ENCODE assay signal across 8 cellular contexts in genomic region chr1:169427081-169427611, GRCh38. TPM values are rescaled to one million over a fixed set of nuclear protein-coding genes. Genes with fewer than 3 reads are reported as not detected.
DNase-seq lines count a peak whose midpoint lies in the region; ATAC-seq and TF ChIP-seq lines count a peak whose summit lies in the region.

Gene CCDC181, minus strand, starts transcription at chr1:169427474. Its CDS starts 2,547 bp downstream, at chr1:169424927.

- POLR2A ChIA-PET in HEK293T (lab: Yijun Ruan, JAX): interaction anchor here (0.6 to 1.6 kb wide), 10 partner anchors 9 to 60 kb away, joined by 3 to 10 read pairs (median 3); partner anchors contain the start of genes BLZF1 and SLC19A2

- intact Hi-C loops in Calu3 (cut with micrococcal nuclease; ENCODE audit: unreplicated experiment): no loop called here
- intact Hi-C loops in mucosa of descending colon (cut with DNase I, micrococcal nuclease): no loop called here

- BruUV-seq in Calu3 (replicated peaks; lab: Mats Ljungman, UMichigan): no TSS peak

- peaks cover 6% of the 10 kb centered on the region for H3K36me3 Mint-ChIP-seq in Calu3 (ENCODE audit: insufficient read depth, unreplicated experiment)
- peaks cover 3% of the 10 kb centered on the region for H3K36me3 Mint-ChIP-seq in activated CD8-positive, alpha-beta memory T cell treated with anti-CD3 and anti-CD28 coated beads, Interleukin-2, amount 10 ng/mL, durations not matched to agents 7 days and 5 days

- peaks cover 4% of the 10 kb centered on the region for H3K9me3 Mint-ChIP-seq in Calu3 (ENCODE audit: low read depth, unreplicated experiment)
- H3K9me3 Mint-ChIP-seq in activated CD8-positive, alpha-beta memory T cell treated with anti-CD3 and anti-CD28 coated beads, Interleukin-2, amount 10 ng/mL, durations not matched to agents 7 days and 5 days (ENCODE audit: low read depth): no peaks in the 10 kb centered on the region

- peak within 1 kb of the TSS; percentile 83 for H3K4me3 ChIP-seq in epithelial cell of proximal tubule (ENCODE audit: low read depth, low read length)
- no peak within 1 kb of the TSS for H3K4me3 ChIP-seq in mucosa of descending colon

- peak; percentile 76 for DNase-seq in Calu3
- DNase-seq in HEK293T (ENCODE audit: extremely low spot score): peak; percentile 95
- peak; percentile 97 for DNase-seq in NCI-H2227 (lab: John Stamatoyannopoulos, UW; ENCODE audit: unreplicated experiment)
- DNase-seq in activated CD8-positive, alpha-beta memory T cell treated with anti-CD3 and anti-CD28 coated beads, Interleukin-2, amount 10 ng/mL, durations not matched to agents 7 days and 5 days: peak; percentile 77
- DNase-seq in epithelial cell of proximal tubule (ENCODE audit: low read depth): peak; percentile 10
- no peak for DNase-seq in mucosa of descending colon
- peak; percentile 7 to 15 for DNase-seq in stimulated activated CD8-positive, alpha-beta memory T cell treated with anti-CD3 and anti-CD28 coated beads, Interleukin-2, amount 100 ng/mL, for 1 hour (ENCODE audit: low read depth in 2 of 2)

- peak within 1 kb of the TSS; percentile 73 for H3K4me3 Mint-ChIP-seq in Calu3 (ENCODE audit: low read depth, unreplicated experiment)
- H3K4me3 Mint-ChIP-seq in activated CD8-positive, alpha-beta memory T cell treated with anti-CD3 and anti-CD28 coated beads, Interleukin-2, amount 10 ng/mL, durations not matched to agents 7 days and 5 days: peak within 1 kb of the TSS; percentile 80

- H3K9me3 ChIP-seq in mucosa of descending colon: no peaks in the 10 kb centered on the region

- ATAC-seq in activated CD8-positive, alpha-beta memory T cell treated with anti-CD3 and anti-CD28 coated beads, Interleukin-2, amount 10 ng/mL, durations not matched to agents 7 days and 5 days: peak; percentile 97
- ATAC-seq in mucosa of descending colon (peak; percentile 24), GM21529 (IDR thresholded peaks at IDR 0.05; ENCODE audit: unreplicated experiment) (no peak)

- H3K4me1 ChIP-seq in mucosa of descending colon (ENCODE audit: low read depth): peaks cover 6% of the 10 kb centered on the region

- no peaks in the 10 kb centered on the region for H3K36me3 ChIP-seq in mucosa of descending colon (ENCODE audit: low read depth)

- H3K27ac Mint-ChIP-seq in Calu3 (ENCODE audit: unreplicated experiment): peak within 1 kb of the TSS; percentile 13
- H3K27ac Mint-ChIP-seq in activated CD8-positive, alpha-beta memory T cell treated with anti-CD3 and anti-CD28 coated beads, Interleukin-2, amount 10 ng/mL, durations not matched to agents 7 days and 5 days: no peak within 1 kb of the TSS

- H3K27me3 Mint-ChIP-seq in Calu3 (ENCODE audit: unreplicated experiment): no peaks in the 10 kb centered on the region
- peaks cover 80% of the 10 kb centered on the region for H3K27me3 Mint-ChIP-seq in activated CD8-positive, alpha-beta memory T cell treated with anti-CD3 and anti-CD28 coated beads, Interleukin-2, amount 10 ng/mL, durations not matched to agents 7 days and 5 days

- TF ChIP-seq CTCF in Calu3 (IDR thresholded peaks at IDR 0.05; ENCODE audit: unreplicated experiment) (no peak), epithelial cell of proximal tubule (conservative IDR thresholded peaks at IDR 0.05; ENCODE audit: low read depth, low read length) (no peak), mucosa of descending colon (IDR thresholded peaks at IDR 0.05) (no peak)

- CTCF ChIA-PET in Calu3 (lab: Charles Lee) (interaction anchor here (1.2 kb wide), 1 partner anchor 102 kb away, joined by 5 read pairs; no protein-coding TSS in a partner anchor), HEK293T (lab: Yijun Ruan, JAX) (interaction anchor here (0.6 kb wide), 1 partner anchor 77 kb away, joined by 3 read pairs; no protein-coding TSS in a partner anchor)
- CTCF ChIA-PET in activated CD8-positive, alpha-beta memory T cell treated with anti-CD3 and anti-CD28 coated beads, Interleukin-2, amount 10 ng/mL, durations not matched to agents 7 days and 5 days (lab: Charles Lee): interaction anchor here (1.8 kb wide), 1 partner anchor 10 kb away, joined by 7 read pairs; no protein-coding TSS in a partner anchor

- peaks cover 8% of the 10 kb centered on the region for H3K4me1 Mint-ChIP-seq in Calu3 (ENCODE audit: low read depth, unreplicated experiment)
- peaks cover 9% of the 10 kb centered on the region for H3K4me1 Mint-ChIP-seq in activated CD8-positive, alpha-beta memory T cell treated with anti-CD3 and anti-CD28 coated beads, Interleukin-2, amount 10 ng/mL, durations not matched to agents 7 days and 5 days

TF ChIP-seq in HEK293T, 16 proteins besides CTCF, POLR2A, EP300 and RAD21:
- no peak for TF ChIP-seq BHLHE40 (IDR thresholded peaks at IDR 0.05; ENCODE audit: borderline replicate concordance)
- no peak for TF ChIP-seq HDGF (IDR thresholded peaks at IDR 0.05; ENCODE audit: borderline replicate concordance)
- TF ChIP-seq TARDBP (IDR thresholded peaks at IDR 0.05): no peak
- 0 out of 2 replicates have a peak, but pooled peaks have one; percentile 56 for TF ChIP-seq CTBP1 (IDR thresholded peaks at IDR 0.05; ENCODE audit: borderline replicate concordance)
- TF ChIP-seq ARNT (IDR thresholded peaks at IDR 0.05): no peak
- TF ChIP-seq SUZ12 (IDR thresholded peaks at IDR 0.05): no peak
- peak; percentile 67 for TF ChIP-seq L3MBTL2 (conservative IDR thresholded peaks at IDR 0.05)
TF ChIP-seq in HEK293T: peak in this region for 2.

RNA-seq across cellular contexts. Expression of gene CCDC181, which starts in this region (rescaled TPM):
- total RNA-seq in Calu3 (2022) (0.64 and 0.71 TPM in 2 replicates), epithelial cell of proximal tubule (2.0 and 3.5 TPM in 2 replicates), mucosa of descending colon (under 1 TPM; 0.23 to 0.76 (median 0.27) TPM)
- total RNA-seq in activated CD8-positive, alpha-beta memory T cell treated with anti-CD3 and anti-CD28 coated beads, Interleukin-2, amount 10 ng/mL, durations not matched to agents 7 days and 5 days: under 1 TPM in 1 of 2 experiments, not detected in 1; 0.19 TPM

Comparison
In these comparisons a context has a peak if more than half of its experiments do, and no peak if none do; other contexts are left out.
1. Peak in DNase-seq in Calu3; RNA of the gene not detected or under 1 TPM.
2. Peak in DNase-seq and ATAC-seq in activated CD8-positive, alpha-beta memory T cell treated with anti-CD3 and anti-CD28 coated beads, Interleukin-2, amount 10 ng/mL, durations not matched to agents 7 days and 5 days; RNA of the gene not detected or under 1 TPM.
3. Peak in ATAC-seq in mucosa of descending colon; RNA of the gene not detected or under 1 TPM.
4. DNase-seq: peak in HEK293T (single experiment), NCI-H2227 (single experiment), epithelial cell of proximal tubule (single experiment) and stimulated activated CD8-positive, alpha-beta memory T cell treated with anti-CD3 and anti-CD28 coated beads, Interleukin-2, amount 100 ng/mL, for 1 hour (2 of 2); none in mucosa of descending colon (0 of 3).